In the genomic region with DNA sequence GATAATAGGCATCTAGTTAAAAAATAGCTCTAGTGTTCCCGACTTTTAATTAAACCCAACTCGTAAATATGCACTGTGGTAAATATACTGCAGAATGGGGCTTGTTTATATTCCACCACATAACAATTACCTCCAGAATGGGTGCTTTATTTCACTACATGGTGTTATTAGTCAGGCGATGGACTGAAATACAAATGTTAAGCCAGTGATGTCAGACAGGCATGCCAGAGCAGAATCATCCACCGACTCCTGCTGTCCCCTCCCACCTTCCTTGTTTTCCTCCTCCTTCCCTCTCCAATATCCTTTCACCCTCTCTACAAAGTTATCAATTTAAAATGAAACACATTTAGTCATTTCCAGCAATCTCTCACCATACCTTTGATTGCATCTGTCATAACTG, we compare ENCODE assay signal across 22 cellular contexts.
"Had no signal": no experiment of that assay in that cellular context is flagged by ENCODE, and none has a peak within 500 bp of the region (broad histone marks: within the 10 kb centered on the region; RNA-seq: fewer than 3 reads in every experiment).

No MANE protein-coding gene starts in this region.

- H3K9me3 ChIP-seq: gastrocnemius medialis, psoas muscle, spleen, testis, tibial nerve, upper lobe of right lung, vagina had no signal

- H3K36me3 ChIP-seq: gastrocnemius medialis, heart right ventricle, spleen, tibial nerve, upper lobe of right lung, vagina had no signal

- H3K27me3 ChIP-seq: gastrocnemius medialis, heart right ventricle, spleen, testis, tibial nerve, upper lobe of right lung, vagina had no signal

- ATAC-seq: gastrocnemius medialis; heart right ventricle; left cardiac atrium; left ventricle myocardium superior; naive thymus-derived CD4-positive, alpha-beta T cell; psoas muscle; sciatic nerve; stimulated activated naive B cell treated with anti-CD40 and anti-IgM and Interleukin-4, amounts not matched to agents 10 μg/mL and 1 μg/mL and 100 μg/mL, for 72 hours; stimulated activated naive CD8-positive, alpha-beta T cell treated with anti-CD3 and anti-CD28 coated beads, Interleukin-15, amount 100 ng/mL, for 72 hours; upper lobe of right lung had no signal

- H3K4me3 ChIP-seq: gastrocnemius medialis, heart right ventricle, lung, psoas muscle, spleen, testis, tibial nerve, upper lobe of right lung, vagina had no signal

- H3K4me1 ChIP-seq: gastrocnemius medialis, psoas muscle, spleen, testis, tibial nerve, upper lobe of right lung, vagina had no signal

- H3K27ac ChIP-seq: gastrocnemius medialis, heart right ventricle, psoas muscle, spleen, testis, tibial nerve, upper lobe of right lung, vagina had no signal

- DNase-seq: erythroblast; gastrocnemius medialis; heart right ventricle; islet precursor cell; left cardiac atrium; left ventricle myocardium superior; mesendoderm; naive thymus-derived CD4-positive, alpha-beta T cell; nephron progenitor cell; psoas muscle; spleen; stimulated activated CD4-positive, alpha-beta T cell treated with anti-CD3 and anti-CD28 coated beads, Interleukin-15, amount 100 ng/mL, for 24 hours; stimulated activated CD4-positive, alpha-beta T cell treated with anti-CD3 and anti-CD28 coated beads, Interleukin-1b, Interleukin-23, amount 100 ng/mL, for 48 hours; stimulated activated CD4-positive, alpha-beta T cell treated with anti-CD3 and anti-CD28 coated beads, Interleukin-4, amount 100 ng/mL, for 24 hours; stimulated activated naive B cell treated with anti-CD40 and anti-IgM and Interleukin-4, amounts not matched to agents 10 μg/mL and 1 μg/mL and 100 μg/mL, for 72 hours; stimulated activated naive CD8-positive, alpha-beta T cell treated with anti-CD3 and anti-CD28 coated beads, Interleukin-15, amount 100 ng/mL, for 72 hours; testis; upper lobe of right lung had no signal
